Comparison of ENCODE assay signal across 8 cellular contexts in the genomic region with DNA sequence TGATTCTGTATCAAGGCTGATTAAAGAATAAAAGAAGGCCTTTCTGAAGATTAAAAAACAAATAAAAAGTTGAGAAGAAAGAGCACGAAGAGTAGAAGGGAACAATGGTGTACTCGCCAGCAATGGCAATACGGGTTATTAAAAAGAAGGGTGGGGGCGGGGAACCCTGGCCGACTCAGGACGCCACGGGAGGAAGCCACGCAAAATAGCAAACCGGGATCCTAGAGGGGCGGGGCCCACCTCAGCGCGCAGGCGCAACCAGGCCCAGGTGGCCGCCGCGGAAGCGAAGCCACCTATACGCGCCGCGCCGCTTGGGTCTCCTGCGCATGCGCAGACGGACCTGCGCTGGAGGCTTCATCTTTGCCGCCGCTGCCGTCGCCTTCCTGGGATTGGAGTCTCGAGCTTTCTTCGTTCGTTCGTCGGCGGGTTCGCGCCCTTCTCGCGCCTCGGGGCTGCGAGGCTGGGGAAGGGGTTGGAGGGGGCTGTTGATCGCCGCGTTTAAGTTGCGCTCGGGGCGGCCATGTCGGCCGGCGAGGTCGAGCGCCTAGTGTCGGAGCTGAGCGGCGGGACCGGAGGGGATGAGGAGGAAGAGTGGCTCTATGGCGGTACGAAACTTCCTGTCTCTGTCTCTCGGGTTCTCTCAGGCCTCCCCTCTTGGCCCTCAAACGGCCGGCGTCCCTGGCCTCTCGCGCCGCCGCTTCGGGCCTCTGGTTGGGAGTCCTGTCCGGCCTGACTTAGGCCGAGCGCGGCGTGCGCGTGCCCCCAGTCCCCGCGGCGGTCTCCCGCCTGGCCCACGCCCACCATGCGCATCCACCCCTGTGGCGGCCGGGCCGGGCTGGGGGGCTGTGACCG. TPM values are rescaled to one million over a fixed set of nuclear protein-coding genes. Genes with fewer than 3 reads are reported as not detected.
A peak's percentile ranks its signal among the peaks of the same experiment; 100 is the strongest.
DNase-seq lines count a peak whose midpoint lies in the region; ATAC-seq and TF ChIP-seq lines count a peak whose summit lies in the region.

A gene with protein sequence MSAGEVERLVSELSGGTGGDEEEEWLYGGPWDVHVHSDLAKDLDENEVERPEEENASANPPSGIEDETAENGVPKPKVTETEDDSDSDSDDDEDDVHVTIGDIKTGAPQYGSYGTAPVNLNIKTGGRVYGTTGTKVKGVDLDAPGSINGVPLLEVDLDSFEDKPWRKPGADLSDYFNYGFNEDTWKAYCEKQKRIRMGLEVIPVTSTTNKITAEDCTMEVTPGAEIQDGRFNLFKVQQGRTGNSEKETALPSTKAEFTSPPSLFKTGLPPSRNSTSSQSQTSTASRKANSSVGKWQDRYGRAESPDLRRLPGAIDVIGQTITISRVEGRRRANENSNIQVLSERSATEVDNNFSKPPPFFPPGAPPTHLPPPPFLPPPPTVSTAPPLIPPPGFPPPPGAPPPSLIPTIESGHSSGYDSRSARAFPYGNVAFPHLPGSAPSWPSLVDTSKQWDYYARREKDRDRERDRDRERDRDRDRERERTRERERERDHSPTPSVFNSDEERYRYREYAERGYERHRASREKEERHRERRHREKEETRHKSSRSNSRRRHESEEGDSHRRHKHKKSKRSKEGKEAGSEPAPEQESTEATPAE (plus strand): TSS at position 323 of the 852 bp plus-strand sequence. CDS start 198 bp downstream, at position 521.

- WGBS in adipose tissue, 3 donors = 0% methylated on average over 75 to 85 of the region's 85 CpGs
- no CpG with 5 or more reads among the region's 85 CpGs for WGBS in trophoblast cell (ENCODE audit: extremely low coverage, insufficient coverage, insufficient read length)
- WGBS in transverse colon (ENCODE audit: low coverage in 1 of 2), 2 donors = 0% methylated on average over 3 to 74 of the region's 85 CpGs

- H3K27ac ChIP-seq in adipose tissue (ENCODE audit: low read depth, low read length) = peak within 1 kb of the TSS; percentile 55
- peak within 1 kb of the TSS; percentile 63 for H3K27ac ChIP-seq in trophoblast cell (ENCODE audit: low read depth, low read length)
- H3K27ac ChIP-seq in transverse colon = peak within 1 kb of the TSS; percentile 90 to 98 (median 94)

- no peak for TF ChIP-seq CTCF in GM12865 (IDR thresholded peaks at IDR 0.05; ENCODE audit: insufficient read depth, low read depth, low read length, missing control alignments)
- no peak for TF ChIP-seq CTCF in transverse colon (IDR thresholded peaks at IDR 0.05)

- peak within 1 kb of the TSS; percentile 79 for H3K18ac ChIP-seq in trophoblast cell (ENCODE audit: low read length)

- H3K14ac ChIP-seq in trophoblast cell (ENCODE audit: low read length) = peak within 1 kb of the TSS; percentile 78

- no peaks in the 10 kb centered on the region for H3K9me3 ChIP-seq in trophoblast cell (ENCODE audit: insufficient read depth, low read depth, low read length)
- no peaks in the 10 kb centered on the region for H3K9me3 ChIP-seq in transverse colon

- H3K23ac ChIP-seq in trophoblast cell (ENCODE audit: low read length) = no peak within 1 kb of the TSS

- peak within 1 kb of the TSS; percentile 77 for H3K4ac ChIP-seq in trophoblast cell (ENCODE audit: low read depth, low read length)

- peak within 1 kb of the TSS; percentile 69 for H2BK120ac ChIP-seq in trophoblast cell (ENCODE audit: insufficient read depth, low read length, poor library complexity)

- no peak within 1 kb of the TSS for H2AK5ac ChIP-seq in trophoblast cell (ENCODE audit: low read length)

- peaks cover 6% of the 10 kb centered on the region for H3K79me2 ChIP-seq in trophoblast cell (ENCODE audit: control insufficient read depth, insufficient read depth, low read length, poor library complexity)

- peak within 1 kb of the TSS; percentile 92 for H4K8ac ChIP-seq in trophoblast cell (ENCODE audit: low read depth, low read length)

- peak within 1 kb of the TSS; percentile 83 for H4K91ac ChIP-seq in trophoblast cell (ENCODE audit: low read depth, low read length)

- peak within 1 kb of the TSS; percentile 84 for H3K4me2 ChIP-seq in trophoblast cell (ENCODE audit: low read length)

- H3K4me3 ChIP-seq in GM12865 (ENCODE audit: low read depth, low read length) = peak within 1 kb of the TSS; percentile 94
- H3K4me3 ChIP-seq in trophoblast cell (ENCODE audit: low read depth, low read length) = peak within 1 kb of the TSS; percentile 85
- peak within 1 kb of the TSS; percentile 81 to 99 (median 93) for H3K4me3 ChIP-seq in transverse colon

- H2BK12ac ChIP-seq in trophoblast cell (ENCODE audit: low read length) = no peak within 1 kb of the TSS

- peak within 1 kb of the TSS; percentile 83 for H2BK5ac ChIP-seq in trophoblast cell (ENCODE audit: low read depth, low read length, poor library complexity)

- H4K12ac ChIP-seq in trophoblast cell (ENCODE audit: low read depth, low read length) = peak within 1 kb of the TSS; percentile 83

- DNase-seq in GM12865 (ENCODE audit: low read depth) = peak; percentile 96
- DNase-seq in NCI-H1417 (lab: John Stamatoyannopoulos, UW) = peak; percentile 95 to 98 (median 97)
- peak; percentile 93 for DNase-seq in T follicular helper cell (ENCODE audit: low read depth)
- peak; percentile 98 for DNase-seq in cardiac septum (ENCODE audit: low spot score)
- DNase-seq in trophoblast cell = peak; percentile 96 to 99
- DNase-seq in transverse colon = peak; percentile 97

- no peak for TF ChIP-seq EP300 in transverse colon (IDR thresholded peaks at IDR 0.05; ENCODE audit: low read depth)

- peak; percentile 90 for ATAC-seq in HG02759 (IDR thresholded peaks at IDR 0.05; ENCODE audit: unreplicated experiment)

- intact Hi-C loops in cardiac septum (cut with DNase I) (loop anchor here (1.0 to 10.0 kb wide), 2 partner anchors 11 to 363 kb away; a partner anchor contains a TSS), transverse colon (cut with DNase I; ENCODE audit: low total_unique reads) (no loop called here)

- H3K27me3 ChIP-seq in trophoblast cell (ENCODE audit: insufficient read depth, low read length) (no peaks in the 10 kb centered on the region), transverse colon (no peaks in the 10 kb centered on the region)

- peak; percentile 84 for TF ChIP-seq POLR2A in transverse colon (IDR thresholded peaks at IDR 0.05)

- H2AFZ ChIP-seq in trophoblast cell (ENCODE audit: insufficient read depth, low read length, poor library complexity) = peak within 1 kb of the TSS; percentile 83

- peaks cover 9% of the 10 kb centered on the region for H3K79me1 ChIP-seq in trophoblast cell (ENCODE audit: low read length)

- in situ Hi-C loops in transverse colon (cut with MboI; ENCODE audit: low pct_ligation_motif_present in 1 of 4, low pct_unique_long_range_greater_than_20kb in 1 of 4, low sequenced_read_pairs in 3 of 4) = loop anchor here in 1 of 4 donors (25.0 kb wide), 1 partner anchor 110 kb away; no protein-coding TSS in a partner anchor

- peaks cover 0 to 1% of the 10 kb centered on the region in 2 experiments for H3K36me3 ChIP-seq in trophoblast cell (ENCODE audit: control insufficient read depth in 1 of 2, insufficient read depth in 2 of 2, low read length in 2 of 2)
- H3K36me3 ChIP-seq in transverse colon = peaks cover 0 to 5% (median 0%) of the 10 kb centered on the region in 4 donors

- peak within 1 kb of the TSS; percentile 83 for H3K9ac ChIP-seq in trophoblast cell (ENCODE audit: low read length)

- H3K4me1 ChIP-seq in trophoblast cell (ENCODE audit: control insufficient read depth in 1 of 2, insufficient read depth in 2 of 2, low read length in 2 of 2) = peaks cover 0 to 3% of the 10 kb centered on the region in 2 experiments
- peaks cover 0 to 32% (median 16%) of the 10 kb centered on the region in 4 donors for H3K4me1 ChIP-seq in transverse colon

RNA-seq across cellular contexts. Expression of the gene that starts here (rescaled TPM):
- polyA plus RNA-seq in adipose tissue = 10 to 100 TPM; 13.6 to 38.4 (median 24.0) TPM
- 39.2 TPM for total RNA-seq in cardiac septum
- 170 and 177 TPM in 2 replicates for polyA plus RNA-seq in trophoblast cell (2013)
- total RNA-seq in transverse colon = 10 to 100 TPM; 20.6 to 97.5 (median 43.9) TPM

Comparison
In these comparisons a context has a peak if more than half of its experiments do, and no peak if none do; other contexts are left out.
1. Peak in every context shown above with its lines: DNase-seq, ATAC-seq, H3K4me3 ChIP-seq and H3K27ac ChIP-seq.